Comparison of ENCODE assay signal across 8 cellular contexts in genomic region chr6:109705258-109705657, GRCh38. TPM values are rescaled to one million over a fixed set of nuclear protein-coding genes. Genes with fewer than 3 reads are reported as not detected.
DNase-seq lines count a peak whose midpoint lies in the region; ATAC-seq, FAIRE-seq and TF ChIP-seq lines count a peak whose summit lies in the region.

No MANE protein-coding gene starts in this region.

- H3K4me1 Mint-ChIP-seq in activated B cell treated with CpG ODN at 0.5 μM for 24 hours, result peaks cover 52% of the 10 kb centered on the region

- H2AFZ ChIP-seq in keratinocyte (ENCODE audit: control insufficient read depth, low read length), result no peak overlapping the region

- H3K27me3 Mint-ChIP-seq in activated B cell treated with CpG ODN at 0.5 μM for 24 hours, result no peaks in the 10 kb centered on the region

- H3K9me3 ChIP-seq in keratinocyte (ENCODE audit: control insufficient read depth, low read depth, low read length), result no peaks in the 10 kb centered on the region

- no peak overlapping the region for H3K9ac ChIP-seq in keratinocyte (ENCODE audit: control insufficient read depth, extremely low read depth, insufficient read depth, low read length)

- TF ChIP-seq CTCF in BJ (IDR thresholded peaks at IDR 0.05; ENCODE audit: insufficient read depth, low read depth, low read length) (peak; percentile 95), activated B cell treated with CpG ODN at 0.5 μM for 24 hours (IDR thresholded peaks at IDR 0.05) (peak; percentile 98), keratinocyte (optimal IDR thresholded peaks at IDR 0.05 in 1 of 3, IDR thresholded peaks at IDR 0.05 in 1 of 3, conservative IDR thresholded peaks at IDR 0.05 in 1 of 3; ENCODE audit: extremely low read depth in 1 of 3, insufficient read depth in 2 of 3, low read length in 3 of 3) (peak; percentile 93 to 99 (median 98))

- peak; percentile 53 for DNase-seq in BJ (ENCODE audit: low read depth)
- peak; percentile 34 for DNase-seq in GM19238 (ENCODE audit: insufficient read length, low spot score)
- DNase-seq in NCI-H345 (lab: John Stamatoyannopoulos, UW), result peak; percentile 92
- DNase-seq in activated B cell treated with CpG ODN at 0.5 μM for 24 hours, result peak; percentile 70
- peak in 56 of 61 donors; percentile 6 to 93 (median 56) for DNase-seq in caudate nucleus (lab: John Stamatoyannopoulos, UW)
- DNase-seq in keratinocyte (ENCODE audit: low read depth, low spot score), result peak; percentile 46
- peak; percentile 77 for DNase-seq in stimulated activated CD4-positive, alpha-beta T cell treated with anti-CD3 and anti-CD28 coated beads, Interleukin-1b, Interleukin-23, amount 100 ng/mL, for 48 hours

- H3K27me3 ChIP-seq in BJ (ENCODE audit: control insufficient read depth, insufficient read depth, low read length) (no peaks in the 10 kb centered on the region), keratinocyte (ENCODE audit: control insufficient read depth, extremely low read depth, insufficient read depth, low read length) (no peaks in the 10 kb centered on the region)

- H3K4me3 Mint-ChIP-seq in activated B cell treated with CpG ODN at 0.5 μM for 24 hours, result no peak overlapping the region

- H3K36me3 Mint-ChIP-seq in activated B cell treated with CpG ODN at 0.5 μM for 24 hours (ENCODE audit: low read depth), result peaks cover 21% of the 10 kb centered on the region

- no peaks in the 10 kb centered on the region for H3K9me1 ChIP-seq in keratinocyte (ENCODE audit: control insufficient read depth, extremely low read depth, insufficient read depth, low read length)

- H3K9me3 Mint-ChIP-seq in activated B cell treated with CpG ODN at 0.5 μM for 24 hours, result no peaks in the 10 kb centered on the region

- H3K4me3 ChIP-seq in BJ (ENCODE audit: low read depth, low read length) (no peak overlapping the region), keratinocyte (ENCODE audit: control insufficient read depth in 2 of 3, extremely low read depth in 1 of 3, insufficient read depth in 2 of 3, low read depth in 1 of 3, low read length in 3 of 3) (no peak overlapping the region)

- no peaks in the 10 kb centered on the region for H3K79me2 ChIP-seq in keratinocyte (ENCODE audit: control insufficient read depth, insufficient read depth, low read length)

- dilution Hi-C loops in keratinocyte (cut with MboI; ENCODE audit: extremely low pct_ligation_motif_present, low sequenced_read_pairs), result no loop called here

- no peaks in the 10 kb centered on the region for H3K4me1 ChIP-seq in keratinocyte (ENCODE audit: control insufficient read depth, extremely low read depth, insufficient read depth, low read length)

- POLR2A ChIA-PET in BJ (lab: Charles Lee) (interaction anchor here (1.0 kb wide), 1 partner anchor 334 kb away, joined by 6 read pairs; no protein-coding TSS in a partner anchor), activated B cell treated with CpG ODN at 0.5 μM for 24 hours (lab: Charles Lee) (interaction anchor here (0.6 kb wide), 2 partner anchors 334 to 339 kb away, joined by 3 read pairs; no protein-coding TSS in a partner anchor)

- CTCF ChIA-PET in BJ (lab: Yijun Ruan, JAX), result interaction anchor here (0.6 to 7.8 kb wide), 20 partner anchors 9 to 692 kb away, joined by 3 to 314 read pairs (median 4); partner anchors contain the start of genes AK9, CDC40, FIG4 and PPIL6
- CTCF ChIA-PET in activated B cell treated with CpG ODN at 0.5 μM for 24 hours (lab: Charles Lee), result interaction anchor here (0.6 to 6.5 kb wide), 18 partner anchors 9 to 685 kb away, joined by 3 to 196 read pairs (median 4); partner anchors contain the start of genes AK9 and FIG4

- no peak overlapping the region for H3K4me2 ChIP-seq in keratinocyte (ENCODE audit: control insufficient read depth, extremely low read depth, insufficient read depth, low read depth, low read length)

- H3K27ac Mint-ChIP-seq in activated B cell treated with CpG ODN at 0.5 μM for 24 hours, result no peak overlapping the region

- H4K20me1 ChIP-seq in keratinocyte (ENCODE audit: control insufficient read depth, extremely low read depth, insufficient read depth, low read length), result no peaks in the 10 kb centered on the region

- peak; percentile 93 for FAIRE-seq in keratinocyte (lab: Jason Lieb, UNC)

- no peak overlapping the region for H3K27ac ChIP-seq in caudate nucleus (ENCODE audit: low read depth, low read length)
- no peak overlapping the region for H3K27ac ChIP-seq in keratinocyte (ENCODE audit: control insufficient read depth, insufficient read depth, low read length)

- H3K36me3 ChIP-seq in BJ (ENCODE audit: control insufficient read depth, insufficient read depth, low read length) (no peaks in the 10 kb centered on the region), keratinocyte (ENCODE audit: control insufficient read depth in 2 of 2, extremely low read depth in 1 of 2, insufficient read depth in 2 of 2, low read length in 2 of 2) (no peaks in the 10 kb centered on the region)

- intact Hi-C loops in activated B cell treated with CpG ODN at 0.5 μM for 24 hours (cut with micrococcal nuclease), result loop anchor here (1.0 kb wide), 7 partner anchors 14 to 686 kb away; partner anchors contain the start of genes AK9 and FIG4

- ATAC-seq in HG03342 (IDR thresholded peaks at IDR 0.05; ENCODE audit: unreplicated experiment), result peak; percentile 96
- peak; percentile 98 for ATAC-seq in activated B cell treated with CpG ODN at 0.5 μM for 24 hours (ENCODE audit: low read depth)

RNA-seq across cellular contexts. Expression of gene FIG4, which starts 14.2 kb away (rescaled TPM):
- polyA plus RNA-seq in BJ (2011; rRNA removed) (11.2 and 20.9 TPM in 2 replicates), keratinocyte (8.6 to 12.8 TPM (median 12.6 TPM) in 3 replicates)
- 9.8 and 10.0 TPM in 2 replicates for polyA minus RNA-seq in BJ (2011; rRNA and poly(A)+ RNA removed)
- total RNA-seq in activated B cell treated with CpG ODN at 0.5 μM for 24 hours, result 19.8 and 21.8 TPM in 2 replicates
- polyA plus RNA-seq in keratinocyte (2011; ENCODE audit: low read depth), result 26.1 TPM
- polyA plus RNA-seq in keratinocyte (2011; cell fraction: cytosol; rRNA removed), result 8.4 and 14.1 TPM in 2 replicates
- 13.2 and 15.0 TPM in 2 replicates for polyA plus RNA-seq in keratinocyte (2011; cell fraction: nucleus; rRNA removed)
- 7.4 and 10.7 TPM in 2 replicates for polyA plus RNA-seq in keratinocyte (2012; ENCODE audit: low replicate concordance)
- polyA minus RNA-seq in keratinocyte, result 3.4 to 14.8 TPM (median 10.9 TPM) in 3 replicates
- 9.8 TPM for polyA minus RNA-seq in keratinocyte (2011; cell fraction: cytosol; rRNA and poly(A)+ RNA removed)
- 8.1 and 20.2 TPM in 2 replicates for polyA minus RNA-seq in keratinocyte (2011; cell fraction: nucleus; rRNA and poly(A)+ RNA removed)

RNA-seq across cellular contexts. Expression of gene AK9, which starts 14.3 kb away (rescaled TPM):
- 1.3 and 3.1 TPM in 2 replicates for polyA plus RNA-seq in BJ (2011; rRNA removed)
- 0.66 and 0.77 TPM in 2 replicates for polyA minus RNA-seq in BJ (2011; rRNA and poly(A)+ RNA removed)
- 9.1 and 10.6 TPM in 2 replicates for total RNA-seq in activated B cell treated with CpG ODN at 0.5 μM for 24 hours
- 0.94 to 1.8 TPM (median 1.2 TPM) in 3 replicates for polyA plus RNA-seq in keratinocyte
- polyA plus RNA-seq in keratinocyte (2011; ENCODE audit: low read depth), result 15.6 TPM
- 0.71 and 1.7 TPM in 2 replicates for polyA plus RNA-seq in keratinocyte (2011; cell fraction: cytosol; rRNA removed)
- polyA plus RNA-seq in keratinocyte (2011; cell fraction: nucleus; rRNA removed), result 1.3 and 2.3 TPM in 2 replicates
- polyA plus RNA-seq in keratinocyte (2012; ENCODE audit: low replicate concordance), result 0.60 and 3.7 TPM in 2 replicates
- polyA minus RNA-seq in keratinocyte, result 0.23 to 1.0 TPM (median 0.86 TPM) in 3 replicates
- polyA minus RNA-seq in keratinocyte (2011; cell fraction: cytosol; rRNA and poly(A)+ RNA removed), result not detected
- polyA minus RNA-seq in keratinocyte (2011; cell fraction: nucleus; rRNA and poly(A)+ RNA removed), result 0.32 and 1.5 TPM in 2 replicates

Comparison
In these comparisons a context has a peak if more than half of its experiments do, and no peak if none do; other contexts are left out.
1. DNase-seq: peak in every context shown above with its lines; median percentile 92 in NCI-H345; 77 in stimulated activated CD4-positive, alpha-beta T cell treated with anti-CD3 and anti-CD28 coated beads, Interleukin-1b, Interleukin-23, amount 100 ng/mL, for 48 hours; 70 in activated B cell treated with CpG ODN at 0.5 μM for 24 hours; 56 in caudate nucleus; 53 in BJ; 46 in keratinocyte; 34 in GM19238.